Comparison of ENCODE assay signal across 9 cellular contexts in genomic region chr19:36796714-36796999, GRCh38. TPM values are rescaled to one million over a fixed set of nuclear protein-coding genes. Genes with fewer than 3 reads are reported as not detected.
A peak's percentile ranks its signal among the peaks of the same experiment; 100 is the strongest.
DNase-seq lines count a peak whose midpoint lies in the region; ATAC-seq lines count a peak whose summit lies in the region.
"Had no signal": no experiment of that assay in that cellular context is flagged by ENCODE, and none has a peak within 500 bp of the region (broad histone marks: within the 10 kb centered on the region; RNA-seq: fewer than 3 reads in every experiment).

No MANE protein-coding gene starts in this region.

- H3K4me3 ChIP-seq in stomach smooth muscle (ENCODE audit: low read length in 2 of 2): peak overlapping the region; percentile 88 to 97

- DNase-seq in activated CD4-positive, alpha-beta T cell treated with anti-CD3 and anti-CD28 coated beads for 36 hours: no peak
- no peak for DNase-seq in activated CD4-positive, alpha-beta T cell treated with anti-CD3 and anti-CD28 coated beads, Interleukin-2, amount 50 U/mL, for 1 hour
- no peak for DNase-seq in activated T-helper 2 cell treated with anti-CD3 and anti-CD28 coated beads, Interferon-gamma antibody, Interleukin-2, Interleukin-4, amounts not matched to agents 10 μg/mL and 5 μg/mL and 100 μg/mL, durations not matched to agents 14 hours and 24 hours and 36 hours (ENCODE audit: low spot score)
- DNase-seq in immature natural killer cell (no peak), substantia nigra (lab: John Stamatoyannopoulos, UW) (no peak), SIG-M5 treated with dmso at 0.1 percent for 504 hours (lab: John Stamatoyannopoulos, UW; ENCODE audit: unreplicated experiment) (no peak)
- DNase-seq: SHP77 had no signal

- no peaks in the 10 kb centered on the region for H3K27me3 ChIP-seq in stomach smooth muscle (ENCODE audit: control insufficient read depth in 1 of 2, insufficient read depth in 2 of 2, low read length in 2 of 2)

- no peaks in the 10 kb centered on the region for H3K4me1 ChIP-seq in stomach smooth muscle (ENCODE audit: control insufficient read depth, insufficient read depth, low read length)

- peak overlapping the region; percentile 92 for H3K27ac Mint-ChIP-seq in activated CD4-positive, alpha-beta T cell treated with anti-CD3 and anti-CD28 coated beads for 36 hours
- H3K27ac Mint-ChIP-seq in activated T-helper 2 cell treated with anti-CD3 and anti-CD28 coated beads, Interferon-gamma antibody, Interleukin-2, Interleukin-4, amounts not matched to agents 10 μg/mL and 5 μg/mL and 100 μg/mL, durations not matched to agents 14 hours and 24 hours and 36 hours: peak overlapping the region; percentile 70
- peak overlapping the region; percentile 94 to 99 (median 98) for H3K27ac Mint-ChIP-seq in immature natural killer cell

- ATAC-seq in activated CD4-positive, alpha-beta T cell treated with anti-CD3 and anti-CD28 coated beads for 36 hours: no peak
- no peak for ATAC-seq in HG03025 (IDR thresholded peaks at IDR 0.05; ENCODE audit: low FRiP score, unreplicated experiment)

- POLR2A ChIA-PET in activated CD4-positive, alpha-beta T cell treated with anti-CD3 and anti-CD28 coated beads for 36 hours (lab: Charles Lee): interaction anchor here (0.6 kb wide), 1 partner anchor 53 kb away, joined by 3 read pairs; no protein-coding TSS in a partner anchor

- H3K9ac ChIP-seq in stomach smooth muscle (ENCODE audit: low read length in 2 of 2): peak overlapping the region; percentile 29 to 46

- peaks cover 14% of the 10 kb centered on the region for H3K4me1 Mint-ChIP-seq in activated CD4-positive, alpha-beta T cell treated with anti-CD3 and anti-CD28 coated beads for 36 hours
- H3K4me1 Mint-ChIP-seq in activated T-helper 2 cell treated with anti-CD3 and anti-CD28 coated beads, Interferon-gamma antibody, Interleukin-2, Interleukin-4, amounts not matched to agents 10 μg/mL and 5 μg/mL and 100 μg/mL, durations not matched to agents 14 hours and 24 hours and 36 hours (ENCODE audit: low read depth): peaks cover 3% of the 10 kb centered on the region
- peaks cover 25 to 34% of the 10 kb centered on the region in 2 donors for H3K4me1 Mint-ChIP-seq in immature natural killer cell

- H3K9me3 Mint-ChIP-seq in activated CD4-positive, alpha-beta T cell treated with anti-CD3 and anti-CD28 coated beads for 36 hours (ENCODE audit: low read depth): peaks cover 51% of the 10 kb centered on the region
- H3K9me3 Mint-ChIP-seq in activated T-helper 2 cell treated with anti-CD3 and anti-CD28 coated beads, Interferon-gamma antibody, Interleukin-2, Interleukin-4, amounts not matched to agents 10 μg/mL and 5 μg/mL and 100 μg/mL, durations not matched to agents 14 hours and 24 hours and 36 hours: peaks cover 61% of the 10 kb centered on the region
- peaks cover 29 to 60% (median 36%) of the 10 kb centered on the region in 6 donors for H3K9me3 Mint-ChIP-seq in immature natural killer cell

- CTCF ChIA-PET in activated CD4-positive, alpha-beta T cell treated with anti-CD3 and anti-CD28 coated beads for 36 hours (lab: Charles Lee): interaction anchor here (0.7 kb wide), 1 partner anchor 789 kb away, joined by 3 read pairs; no protein-coding TSS in a partner anchor

- intact Hi-C loops in activated CD4-positive, alpha-beta T cell treated with anti-CD3 and anti-CD28 coated beads for 36 hours (cut with DNase I, micrococcal nuclease): loop anchor here in 1 of 2 experiments (2.0 kb wide), 1 partner anchor 110 kb away; the partner anchor contains the start of gene ZNF567
- intact Hi-C loops in activated T-helper 2 cell treated with anti-CD3 and anti-CD28 coated beads, Interferon-gamma antibody, Interleukin-2, Interleukin-4, amounts not matched to agents 10 μg/mL and 5 μg/mL and 100 μg/mL, durations not matched to agents 14 hours and 24 hours and 36 hours (cut with micrococcal nuclease): no loop called here

- no peak overlapping the region for H3K27ac ChIP-seq in stomach smooth muscle (ENCODE audit: low read length)
- H3K27ac ChIP-seq in substantia nigra (ENCODE audit: low read depth, low read length, poor library complexity, severe bottlenecking): no peak overlapping the region

- peaks cover 53% of the 10 kb centered on the region for H3K36me3 Mint-ChIP-seq in activated CD4-positive, alpha-beta T cell treated with anti-CD3 and anti-CD28 coated beads for 36 hours (ENCODE audit: low read depth)
- H3K36me3 Mint-ChIP-seq in activated T-helper 2 cell treated with anti-CD3 and anti-CD28 coated beads, Interferon-gamma antibody, Interleukin-2, Interleukin-4, amounts not matched to agents 10 μg/mL and 5 μg/mL and 100 μg/mL, durations not matched to agents 14 hours and 24 hours and 36 hours (ENCODE audit: low read depth): peaks cover 20% of the 10 kb centered on the region
- peaks cover 16 to 26% (median 21%) of the 10 kb centered on the region in 3 donors for H3K36me3 Mint-ChIP-seq in immature natural killer cell

- H3K4me3 Mint-ChIP-seq in activated CD4-positive, alpha-beta T cell treated with anti-CD3 and anti-CD28 coated beads for 36 hours: peak overlapping the region; percentile 83
- peak overlapping the region; percentile 79 for H3K4me3 Mint-ChIP-seq in activated T-helper 2 cell treated with anti-CD3 and anti-CD28 coated beads, Interferon-gamma antibody, Interleukin-2, Interleukin-4, amounts not matched to agents 10 μg/mL and 5 μg/mL and 100 μg/mL, durations not matched to agents 14 hours and 24 hours and 36 hours (ENCODE audit: low read depth)
- H3K4me3 Mint-ChIP-seq in immature natural killer cell: peak overlapping the region; percentile 98 to 100 (median 99)

- peaks cover 4% of the 10 kb centered on the region for H3K27me3 Mint-ChIP-seq in activated CD4-positive, alpha-beta T cell treated with anti-CD3 and anti-CD28 coated beads for 36 hours
- H3K27me3 Mint-ChIP-seq in activated T-helper 2 cell treated with anti-CD3 and anti-CD28 coated beads, Interferon-gamma antibody, Interleukin-2, Interleukin-4, amounts not matched to agents 10 μg/mL and 5 μg/mL and 100 μg/mL, durations not matched to agents 14 hours and 24 hours and 36 hours (ENCODE audit: low read depth): no peaks in the 10 kb centered on the region
- H3K27me3 Mint-ChIP-seq in immature natural killer cell (ENCODE audit: low read depth in 3 of 3): peaks cover 10 to 15% (median 11%) of the 10 kb centered on the region in 3 donors

- H3K36me3 ChIP-seq in stomach smooth muscle (ENCODE audit: control insufficient read depth in 2 of 2, insufficient read depth in 2 of 2, low read length in 2 of 2): peaks cover 3 to 7% of the 10 kb centered on the region in 2 donors

- H3K9me3 ChIP-seq in stomach smooth muscle (ENCODE audit: control insufficient read depth in 2 of 2, low read length in 2 of 2): peaks cover 0 to 12% of the 10 kb centered on the region in 2 donors

RNA-seq across cellular contexts. Expression of gene ZNF850, which starts 24.1 kb away (rescaled TPM):
- 10 to 100 TPM in 1 of 2 experiments, 1 to 10 TPM in 1; 7.0 to 10.7 TPM for total RNA-seq in activated CD4-positive, alpha-beta T cell treated with anti-CD3 and anti-CD28 coated beads for 36 hours
- total RNA-seq in activated T-helper 2 cell treated with anti-CD3 and anti-CD28 coated beads, Interferon-gamma antibody, Interleukin-2, Interleukin-4, amounts not matched to agents 10 μg/mL and 5 μg/mL and 100 μg/mL, durations not matched to agents 14 hours and 24 hours and 36 hours: 3.3 and 4.7 TPM in 2 replicates
- polyA plus RNA-seq in immature natural killer cell: under 1 TPM in 2 of 3 donors, not detected in 1; 0.22 to 0.50 TPM

RNA-seq across cellular contexts. Expression of gene ZNF790, which starts 41.5 kb away (rescaled TPM):
- total RNA-seq in activated CD4-positive, alpha-beta T cell treated with anti-CD3 and anti-CD28 coated beads for 36 hours: 1 to 10 TPM; 7.1 to 8.8 TPM
- 4.6 TPM in 2 replicates for total RNA-seq in activated T-helper 2 cell treated with anti-CD3 and anti-CD28 coated beads, Interferon-gamma antibody, Interleukin-2, Interleukin-4, amounts not matched to agents 10 μg/mL and 5 μg/mL and 100 μg/mL, durations not matched to agents 14 hours and 24 hours and 36 hours
- polyA plus RNA-seq in immature natural killer cell: 1 to 10 TPM; 6.2 to 8.8 (median 8.5) TPM

RNA-seq across cellular contexts. Expression of gene ZNF345, which starts 54.0 kb away (rescaled TPM):
- 1 to 10 TPM; 3.5 to 4.6 TPM for total RNA-seq in activated CD4-positive, alpha-beta T cell treated with anti-CD3 and anti-CD28 coated beads for 36 hours
- 2.3 and 3.9 TPM in 2 replicates for total RNA-seq in activated T-helper 2 cell treated with anti-CD3 and anti-CD28 coated beads, Interferon-gamma antibody, Interleukin-2, Interleukin-4, amounts not matched to agents 10 μg/mL and 5 μg/mL and 100 μg/mL, durations not matched to agents 14 hours and 24 hours and 36 hours
- polyA plus RNA-seq in immature natural killer cell: 1 to 10 TPM; 3.2 to 5.4 (median 3.6) TPM
